Comparison of ENCODE assay signal across 1 cellular context in genomic region chr19:10565567-10566407, GRCh38.
A peak's percentile ranks its signal among the peaks of the same experiment; 100 is the strongest.
TF ChIP-seq lines count a peak whose summit lies in the region.

TSS of gene KRI1 (minus strand) at chr19:10566010. CDS start at chr19:10565999, 11 bp downstream.

TF ChIP-seq in WTC11, 78 proteins besides CTCF, POLR2A, EP300 and RAD21 (continued from another document):
- TF ChIP-seq ZNF138 (CRISPR knock-in tag; conservative IDR thresholded peaks at IDR 0.05): no peak
- no peak for TF ChIP-seq HMGA2 (CRISPR knock-in tag; IDR thresholded peaks at IDR 0.05)
- no peak for TF ChIP-seq GRHL2 (CRISPR knock-in tag; IDR thresholded peaks at IDR 0.05; ENCODE audit: insufficient replicate concordance, severe bottlenecking)
- TF ChIP-seq MYBL2 (CRISPR knock-in tag; IDR thresholded peaks at IDR 0.05): peak; percentile 65; the same call in 1 of the 2 replicates
- 0 out of 2 replicates have a peak, but pooled peaks have one; percentile 13 for TF ChIP-seq ZNF317 (CRISPR knock-in tag; IDR thresholded peaks at IDR 0.05; ENCODE audit: borderline replicate concordance, low read depth)
- TF ChIP-seq IRF2 (CRISPR knock-in tag; IDR thresholded peaks at IDR 0.05; ENCODE audit: borderline replicate concordance, low read depth): no peak
- no peak for TF ChIP-seq USF2 (CRISPR knock-in tag; IDR thresholded peaks at IDR 0.05)
- TF ChIP-seq ZNF232 (CRISPR knock-in tag; IDR thresholded peaks at IDR 0.05): peak; percentile 82
- TF ChIP-seq GABPB1 (CRISPR knock-in tag; IDR thresholded peaks at IDR 0.05): peak; percentile 72
- TF ChIP-seq NR2C2 (CRISPR knock-in tag; IDR thresholded peaks at IDR 0.05): no peak
- no peak for TF ChIP-seq NR3C1 (CRISPR knock-in tag; conservative IDR thresholded peaks at IDR 0.05; ENCODE audit: low read depth)
- no peak for TF ChIP-seq TP53 (CRISPR knock-in tag; IDR thresholded peaks at IDR 0.05)
- TF ChIP-seq ZNF219 (CRISPR knock-in tag; IDR thresholded peaks at IDR 0.05; ENCODE audit: borderline replicate concordance): peak; percentile 84
- no peak for TF ChIP-seq ZNF671 (CRISPR knock-in tag; IDR thresholded peaks at IDR 0.05)
- TF ChIP-seq PRRX2 (CRISPR knock-in tag; IDR thresholded peaks at IDR 0.05): no peak
- TF ChIP-seq SMAD4 (CRISPR knock-in tag; IDR thresholded peaks at IDR 0.05): peak; percentile 72; the same call in 1 of the 2 replicates
- TF ChIP-seq ZNF121 (CRISPR knock-in tag; IDR thresholded peaks at IDR 0.05): no peak
- no peak for TF ChIP-seq CREB1 (CRISPR knock-in tag; IDR thresholded peaks at IDR 0.05)
- no peak for TF ChIP-seq SOX15 (CRISPR knock-in tag; IDR thresholded peaks at IDR 0.05)
- peak; percentile 91; the same call in 1 of the 2 replicates for TF ChIP-seq TEAD1 (CRISPR knock-in tag; IDR thresholded peaks at IDR 0.05)
- TF ChIP-seq E2F4 (CRISPR knock-in tag; IDR thresholded peaks at IDR 0.05; ENCODE audit: borderline replicate concordance, low read depth): no peak; the same call in 1 of the 2 replicates
- TF ChIP-seq JUN (CRISPR knock-in tag; IDR thresholded peaks at IDR 0.05): 0 out of 2 replicates have a peak, but pooled peaks have one; percentile 60
- TF ChIP-seq FOXP4 (CRISPR knock-in tag; IDR thresholded peaks at IDR 0.05): peak; percentile 95
- no peak for TF ChIP-seq IRF1 (CRISPR knock-in tag; IDR thresholded peaks at IDR 0.05)
- peak; percentile 64 for TF ChIP-seq USF1 (CRISPR knock-in tag; IDR thresholded peaks at IDR 0.05)
- TF ChIP-seq AR (CRISPR knock-in tag; IDR thresholded peaks at IDR 0.05): no peak
- 0 out of 2 replicates have a peak, but pooled peaks have one; percentile 49 for TF ChIP-seq ZNF416 (CRISPR knock-in tag; IDR thresholded peaks at IDR 0.05)
- no peak for TF ChIP-seq ATF3 (CRISPR knock-in tag; conservative IDR thresholded peaks at IDR 0.05)
- no peak for TF ChIP-seq RORB (CRISPR knock-in tag; IDR thresholded peaks at IDR 0.05)
- TF ChIP-seq SP1 (CRISPR knock-in tag; conservative IDR thresholded peaks at IDR 0.05): peak; percentile 88
- TF ChIP-seq E2F5 (CRISPR knock-in tag; IDR thresholded peaks at IDR 0.05): peak; percentile 88
- no peak for TF ChIP-seq ZNF263 (CRISPR knock-in tag; IDR thresholded peaks at IDR 0.05; ENCODE audit: low read depth)
- no peak for TF ChIP-seq ZNF423 (CRISPR knock-in tag; IDR thresholded peaks at IDR 0.05)
- no peak for TF ChIP-seq GTF2I (CRISPR knock-in tag; conservative IDR thresholded peaks at IDR 0.05)
- TF ChIP-seq MXD4 (CRISPR knock-in tag; IDR thresholded peaks at IDR 0.05; ENCODE audit: borderline replicate concordance): no peak
- no peak for TF ChIP-seq ZNF512 (CRISPR knock-in tag; IDR thresholded peaks at IDR 0.05; ENCODE audit: borderline replicate concordance)
- no peak for TF ChIP-seq JAZF1 (CRISPR knock-in tag; IDR thresholded peaks at IDR 0.05)
- 0 out of 2 replicates have a peak, but pooled peaks have one; percentile 58 for TF ChIP-seq ATF1 (CRISPR knock-in tag; IDR thresholded peaks at IDR 0.05)
- no peak; the same call in 1 of the 2 replicates for TF ChIP-seq CREM (CRISPR knock-in tag; IDR thresholded peaks at IDR 0.05)
- 0 out of 2 replicates have a peak, but pooled peaks have one; percentile 80 for TF ChIP-seq MLX (CRISPR knock-in tag; IDR thresholded peaks at IDR 0.05)
- no peak for TF ChIP-seq KAT7 (CRISPR knock-in tag; IDR thresholded peaks at IDR 0.05; ENCODE audit: borderline replicate concordance)
- TF ChIP-seq ZBTB21 (CRISPR knock-in tag; IDR thresholded peaks at IDR 0.05; ENCODE audit: borderline replicate concordance): no peak
- TF ChIP-seq MAX (CRISPR knock-in tag; IDR thresholded peaks at IDR 0.05): peak; percentile 98
- TF ChIP-seq OVOL2 (CRISPR knock-in tag; IDR thresholded peaks at IDR 0.05; ENCODE audit: borderline replicate concordance): no peak
